Comparison of ENCODE assay signal across 22 cellular contexts in the genomic region with DNA sequence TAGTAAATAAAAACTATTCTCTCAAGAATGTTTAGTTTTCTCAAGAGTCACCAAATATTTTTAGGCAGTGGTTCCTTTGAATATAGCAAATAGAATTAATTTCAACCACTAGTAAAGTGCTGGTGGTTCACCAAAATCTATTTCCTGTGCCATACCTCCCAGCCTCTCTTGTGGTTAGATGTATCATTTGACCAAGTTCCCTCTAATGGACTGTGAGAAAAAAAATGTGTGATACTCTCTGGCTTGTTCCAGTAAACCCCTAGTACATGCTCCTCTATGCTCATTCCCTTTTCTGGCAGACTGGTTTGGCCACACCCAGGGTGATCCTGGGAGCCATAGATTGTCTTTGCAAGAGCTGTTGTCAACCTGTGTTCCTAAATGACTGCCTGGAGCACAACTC.
DNase-seq lines count a peak whose midpoint lies in the region; ATAC-seq and TF ChIP-seq lines count a peak whose summit lies in the region.
"Had no signal": no experiment of that assay in that cellular context is flagged by ENCODE, and none has a peak within 500 bp of the region (broad histone marks: within the 10 kb centered on the region; RNA-seq: fewer than 3 reads in every experiment).

No MANE protein-coding gene starts in this region.

- DNase-seq in DND-41: no peak
- peak; percentile 2 for DNase-seq in HFF-Myc (ENCODE audit: extremely low read depth, low read depth)
- peak; percentile 37 for DNase-seq in OCI-M1 (lab: John Stamatoyannopoulos, UW)
- DNase-seq in glutamatergic neuron: no peak
- no peak for DNase-seq in CD8-positive, alpha-beta T cell
- no peak for DNase-seq in CD4-positive, alpha-beta T cell
- DNase-seq in nucleus accumbens (lab: John Stamatoyannopoulos, UW): no peak
- DNase-seq in smooth muscle cell (lab: John Stamatoyannopoulos, UW; ENCODE audit: unreplicated experiment): no peak
- DNase-seq: activated CD4-positive, alpha-beta T cell treated with anti-CD3 and anti-CD28 coated beads, Interleukin-2, amount 50 U/mL, for 48 hours; activated naive CD4-positive, alpha-beta T cell treated with anti-CD3 and anti-CD28 coated beads, Interleukin-2, amount 10 ng/mL, durations not matched to agents 7 days and 5 days; activated T-cell treated with anti-CD3 and anti-CD28 coated beads, Interleukin-2, amount 50 U/mL, for 4 hours; effector memory CD4-positive, alpha-beta T cell; heart left ventricle; lower lobe of right lung; NCI-H524 treated with DMSO at 0.1 percent for 48 hours; pancreas; sigmoid colon; stimulated activated naive B cell treated with anti-CD40 and anti-IgM and Interleukin-4, amounts not matched to agents 10 μg/mL and 1 μg/mL and 100 μg/mL, for 72 hours; thyroid gland had no signal

- POLR2A ChIA-PET in CD8-positive, alpha-beta T cell (lab: Charles Lee): no interaction called here
- POLR2A ChIA-PET in CD4-positive, alpha-beta T cell (lab: Charles Lee): no interaction called here

- H2AFZ ChIP-seq in DND-41 (ENCODE audit: low read depth, low read length) (no peak overlapping the region), smooth muscle cell (ENCODE audit: low read depth) (no peak overlapping the region)

- peaks cover 24% of the 10 kb centered on the region for H3K4me1 Mint-ChIP-seq in glutamatergic neuron (ENCODE audit: low read depth, unreplicated experiment)
- H3K4me1 Mint-ChIP-seq in CD8-positive, alpha-beta T cell (ENCODE audit: low read depth): no peaks in the 10 kb centered on the region
- H3K4me1 Mint-ChIP-seq in CD4-positive, alpha-beta T cell (ENCODE audit: low read depth): no peaks in the 10 kb centered on the region
- H3K4me1 Mint-ChIP-seq: activated naive CD4-positive, alpha-beta T cell treated with anti-CD3 and anti-CD28 coated beads, Interleukin-2, amount 10 ng/mL, durations not matched to agents 7 days and 5 days; stimulated activated naive B cell treated with anti-CD40 and anti-IgM and Interleukin-4, amounts not matched to agents 10 μg/mL and 1 μg/mL and 100 μg/mL, for 72 hours had no signal

- peaks cover 6% of the 10 kb centered on the region for H3K27me3 Mint-ChIP-seq in glutamatergic neuron (ENCODE audit: unreplicated experiment)
- peaks cover 8% of the 10 kb centered on the region for H3K27me3 Mint-ChIP-seq in CD8-positive, alpha-beta T cell (ENCODE audit: low read depth)
- peaks cover 7% of the 10 kb centered on the region for H3K27me3 Mint-ChIP-seq in CD4-positive, alpha-beta T cell
- H3K27me3 Mint-ChIP-seq: activated naive CD4-positive, alpha-beta T cell treated with anti-CD3 and anti-CD28 coated beads, Interleukin-2, amount 10 ng/mL, durations not matched to agents 7 days and 5 days had no signal

- H3F3A ChIP-seq in smooth muscle cell (ENCODE audit: low read depth): no peaks in the 10 kb centered on the region

- TF ChIP-seq CTCF in DND-41 (IDR thresholded peaks at IDR 0.05; ENCODE audit: borderline replicate concordance, extremely low read depth, low read length, poor library complexity, severe bottlenecking) (no peak), HFF-Myc (IDR thresholded peaks at IDR 0.05; ENCODE audit: low read depth, low read length, missing control alignments) (no peak), glutamatergic neuron (IDR thresholded peaks at IDR 0.05; ENCODE audit: partially characterized antibody, unreplicated experiment) (no peak), smooth muscle cell (IDR thresholded peaks at IDR 0.05; ENCODE audit: borderline replicate concordance, insufficient read depth, poor library complexity, severe bottlenecking) (no peak)
- TF ChIP-seq CTCF in CD8-positive, alpha-beta T cell (IDR thresholded peaks at IDR 0.05): no peak
- TF ChIP-seq CTCF in CD4-positive, alpha-beta T cell (IDR thresholded peaks at IDR 0.05): no peak

- no peaks in the 10 kb centered on the region for H3K36me3 Mint-ChIP-seq in glutamatergic neuron (ENCODE audit: unreplicated experiment)
- H3K36me3 Mint-ChIP-seq in CD8-positive, alpha-beta T cell: no peaks in the 10 kb centered on the region
- H3K36me3 Mint-ChIP-seq in CD4-positive, alpha-beta T cell (ENCODE audit: low read depth): no peaks in the 10 kb centered on the region
- H3K36me3 Mint-ChIP-seq: activated naive CD4-positive, alpha-beta T cell treated with anti-CD3 and anti-CD28 coated beads, Interleukin-2, amount 10 ng/mL, durations not matched to agents 7 days and 5 days; stimulated activated naive B cell treated with anti-CD40 and anti-IgM and Interleukin-4, amounts not matched to agents 10 μg/mL and 1 μg/mL and 100 μg/mL, for 72 hours; WTC11 had no signal

- no peaks in the 10 kb centered on the region for H3K36me3 ChIP-seq in DND-41 (ENCODE audit: insufficient read depth, low read length)
- H3K36me3 ChIP-seq in CD8-positive, alpha-beta T cell (ENCODE audit: insufficient read depth, low read length): no peaks in the 10 kb centered on the region
- no peaks in the 10 kb centered on the region for H3K36me3 ChIP-seq in smooth muscle cell (ENCODE audit: low read depth)
- H3K36me3 ChIP-seq: ascending aorta, heart left ventricle, lower lobe of right lung, pancreas, sigmoid colon, thyroid gland had no signal

- no peak overlapping the region for H3K27ac ChIP-seq in DND-41 (ENCODE audit: low read length)
- H3K27ac ChIP-seq in CD8-positive, alpha-beta T cell (ENCODE audit: low read depth, low read length): no peak overlapping the region
- no peak overlapping the region for H3K27ac ChIP-seq in CD4-positive, alpha-beta T cell (ENCODE audit: low read depth, low read length)
- no peak overlapping the region for H3K27ac ChIP-seq in smooth muscle cell (ENCODE audit: low read depth)
- H3K27ac ChIP-seq: ascending aorta, heart left ventricle, lower lobe of right lung, pancreas, sigmoid colon, thyroid gland had no signal

- no peaks in the 10 kb centered on the region for H3K9me3 ChIP-seq in DND-41 (ENCODE audit: insufficient read depth, low read length, severe bottlenecking)
- no peaks in the 10 kb centered on the region for H3K9me3 ChIP-seq in CD8-positive, alpha-beta T cell (ENCODE audit: low read length)
- H3K9me3 ChIP-seq in CD4-positive, alpha-beta T cell (ENCODE audit: control insufficient read depth, low read length): no peaks in the 10 kb centered on the region
- H3K9me3 ChIP-seq in smooth muscle cell (replicated peaks; ENCODE audit: low read depth): no peaks in the 10 kb centered on the region
- H3K9me3 ChIP-seq: ascending aorta, heart left ventricle, lower lobe of right lung, pancreas, sigmoid colon, thyroid gland had no signal

- no peaks in the 10 kb centered on the region for H4K20me1 ChIP-seq in DND-41 (ENCODE audit: insufficient read depth, low read length)
- H4K20me1 ChIP-seq in smooth muscle cell (ENCODE audit: low read depth): no peaks in the 10 kb centered on the region

- 0 out of 2 replicates have a peak, but pooled peaks cover 3% of the 10 kb centered on the region for H3K4me1 ChIP-seq in DND-41 (ENCODE audit: insufficient read depth, low read length)
- H3K4me1 ChIP-seq in CD8-positive, alpha-beta T cell (ENCODE audit: insufficient read depth, low read length): no peaks in the 10 kb centered on the region
- H3K4me1 ChIP-seq in smooth muscle cell (ENCODE audit: low read depth): peaks cover 14% of the 10 kb centered on the region
- H3K4me1 ChIP-seq: ascending aorta, heart left ventricle, lower lobe of right lung, pancreas, sigmoid colon, thyroid gland had no signal

- no peak overlapping the region for H3K4me3 Mint-ChIP-seq in glutamatergic neuron (ENCODE audit: unreplicated experiment)
- H3K4me3 Mint-ChIP-seq in CD8-positive, alpha-beta T cell: no peak overlapping the region
- no peak overlapping the region for H3K4me3 Mint-ChIP-seq in CD4-positive, alpha-beta T cell
- H3K4me3 Mint-ChIP-seq: activated naive CD4-positive, alpha-beta T cell treated with anti-CD3 and anti-CD28 coated beads, Interleukin-2, amount 10 ng/mL, durations not matched to agents 7 days and 5 days; activated T-cell treated with anti-CD3 and anti-CD28 coated beads, Interleukin-2, amount 50 U/mL, for 4 hours; stimulated activated naive B cell treated with anti-CD40 and anti-IgM and Interleukin-4, amounts not matched to agents 10 μg/mL and 1 μg/mL and 100 μg/mL, for 72 hours; T-helper 1 cell treated with Interleukin-12 subunit alpha and Interleukin-12 subunit beta and Interleukin-4 antibody, amounts not matched to agents 30 μg/mL and 1 μg/mL, for 36 hours; WTC11 had no signal

- H3K79me2 ChIP-seq in DND-41 (ENCODE audit: insufficient read depth, low read length) (no peaks in the 10 kb centered on the region), smooth muscle cell (ENCODE audit: low read depth) (no peaks in the 10 kb centered on the region)

- peak overlapping the region; percentile 49 for H3K27ac Mint-ChIP-seq in glutamatergic neuron (ENCODE audit: unreplicated experiment)
- no peak overlapping the region for H3K27ac Mint-ChIP-seq in CD8-positive, alpha-beta T cell
- H3K27ac Mint-ChIP-seq in CD4-positive, alpha-beta T cell: no peak overlapping the region
- H3K27ac Mint-ChIP-seq: activated naive CD4-positive, alpha-beta T cell treated with anti-CD3 and anti-CD28 coated beads, Interleukin-2, amount 10 ng/mL, durations not matched to agents 7 days and 5 days; stimulated activated naive B cell treated with anti-CD40 and anti-IgM and Interleukin-4, amounts not matched to agents 10 μg/mL and 1 μg/mL and 100 μg/mL, for 72 hours; T-helper 1 cell treated with Interleukin-12 subunit alpha and Interleukin-12 subunit beta and Interleukin-4 antibody, amounts not matched to agents 30 μg/mL and 1 μg/mL, for 36 hours; WTC11 had no signal

- H3K4me3 ChIP-seq in DND-41 (ENCODE audit: low read depth in 1 of 2, low read length in 2 of 2) (no peak overlapping the region), HFF-Myc (replicated peaks; ENCODE audit: low read depth, low read length) (no peak overlapping the region), smooth muscle cell (no peak overlapping the region)
- H3K4me3 ChIP-seq in CD8-positive, alpha-beta T cell (ENCODE audit: low read depth, low read length): no peak overlapping the region
- H3K4me3 ChIP-seq: ascending aorta, heart left ventricle, lower lobe of right lung, pancreas, sigmoid colon, thyroid gland had no signal

- peaks cover 4% of the 10 kb centered on the region for H3K27me3 ChIP-seq in DND-41 (ENCODE audit: insufficient read depth, low read length, poor library complexity)
- no peaks in the 10 kb centered on the region for H3K27me3 ChIP-seq in CD8-positive, alpha-beta T cell (ENCODE audit: insufficient read depth, low read length)
- no peaks in the 10 kb centered on the region for H3K27me3 ChIP-seq in CD4-positive, alpha-beta T cell (ENCODE audit: control insufficient read depth, insufficient read depth, low read length)
- H3K27me3 ChIP-seq in smooth muscle cell (ENCODE audit: low read depth): no peaks in the 10 kb centered on the region
- H3K27me3 ChIP-seq: ascending aorta, heart left ventricle, pancreas, sigmoid colon, thyroid gland had no signal

- H3K4me2 ChIP-seq in DND-41 (ENCODE audit: insufficient read depth, low read length) (no peak overlapping the region), smooth muscle cell (no peak overlapping the region)

- peaks cover 5% of the 10 kb centered on the region for H3K9me3 Mint-ChIP-seq in glutamatergic neuron (ENCODE audit: unreplicated experiment)
- no peaks in the 10 kb centered on the region for H3K9me3 Mint-ChIP-seq in CD8-positive, alpha-beta T cell
- no peaks in the 10 kb centered on the region for H3K9me3 Mint-ChIP-seq in CD4-positive, alpha-beta T cell
- H3K9me3 Mint-ChIP-seq: activated naive CD4-positive, alpha-beta T cell treated with anti-CD3 and anti-CD28 coated beads, Interleukin-2, amount 10 ng/mL, durations not matched to agents 7 days and 5 days; activated T-cell treated with anti-CD3 and anti-CD28 coated beads, Interleukin-2, amount 50 U/mL, for 4 hours; stimulated activated naive B cell treated with anti-CD40 and anti-IgM and Interleukin-4, amounts not matched to agents 10 μg/mL and 1 μg/mL and 100 μg/mL, for 72 hours; T-helper 1 cell treated with Interleukin-12 subunit alpha and Interleukin-12 subunit beta and Interleukin-4 antibody, amounts not matched to agents 30 μg/mL and 1 μg/mL, for 36 hours; WTC11 had no signal

- CTCF ChIA-PET in CD8-positive, alpha-beta T cell (lab: Charles Lee): no interaction called here
- CTCF ChIA-PET in CD4-positive, alpha-beta T cell (lab: Charles Lee): no interaction called here

- no peak overlapping the region for H3K9ac ChIP-seq in DND-41 (ENCODE audit: low read depth, low read length)
- no peak overlapping the region for H3K9ac ChIP-seq in smooth muscle cell (ENCODE audit: low read depth)

- intact Hi-C loops in CD8-positive, alpha-beta T cell (cut with DNase I, micrococcal nuclease): no loop called here
- intact Hi-C loops in CD4-positive, alpha-beta T cell (cut with DNase I, micrococcal nuclease): no loop called here

- peak; percentile 70 for ATAC-seq in DND-41 (ENCODE audit: insufficient read depth, low read depth)
- no peak for ATAC-seq in CD8-positive, alpha-beta T cell
- ATAC-seq in CD4-positive, alpha-beta T cell (ENCODE audit: poor library complexity): no peak
- ATAC-seq: activated T-cell treated with anti-CD3 and anti-CD28 coated beads, Interleukin-2, amount 50 U/mL, for 4 hours; heart left ventricle; lower lobe of right lung; pancreas; stimulated activated naive B cell treated with anti-CD40 and anti-IgM and Interleukin-4, amounts not matched to agents 10 μg/mL and 1 μg/mL and 100 μg/mL, for 72 hours; WTC11 had no signal

Comparison
In these comparisons a context has a peak if more than half of its experiments do, and no peak if none do; other contexts are left out.
1. DNase-seq: peak in HFF-Myc (single experiment) and OCI-M1 (single experiment); none in DND-41 (single experiment), glutamatergic neuron (single experiment), CD8-positive, alpha-beta T cell (0 of 7), CD4-positive, alpha-beta T cell (0 of 10), nucleus accumbens (0 of 56) and smooth muscle cell (single experiment).